In genomic region chr6:79631800-79632172, GRCh38 we compare ENCODE assay signal across 8 cellular contexts. TPM values are rescaled to one million over a fixed set of nuclear protein-coding genes. Genes with fewer than 3 reads are reported as not detected.
DNase-seq lines count a peak whose midpoint lies in the region; ATAC-seq lines count a peak whose summit lies in the region.

No MANE protein-coding gene starts in this region.

- DNase-seq in DMS 273 (lab: John Stamatoyannopoulos, UW; ENCODE audit: unreplicated experiment) (peak; percentile 48), DMS 273 treated with DMSO at 0.1 percent for 48 hours (lab: John Stamatoyannopoulos, UW) (no peak), right cardiac atrium (no peak), MV-4-11 (lab: John Stamatoyannopoulos, UW) (no peak)
- DNase-seq in activated CD4-positive, alpha-beta memory T cell treated with anti-CD3 and anti-CD28 coated beads for 36 hours = no peak
- DNase-seq in stimulated activated CD4-positive, alpha-beta T cell treated with anti-CD3 and anti-CD28 coated beads, Interleukin-15, amount 100 ng/mL, for 24 hours = no peak

- H3K27ac ChIP-seq in right cardiac atrium (ENCODE audit: low read length) (no peak overlapping the region), skin epidermis (peak overlapping the region in 10 of 21 experiments; percentile 27 to 81 (median 67))

- intact Hi-C loops in activated CD4-positive, alpha-beta memory T cell treated with anti-CD3 and anti-CD28 coated beads for 36 hours (cut with micrococcal nuclease) = no loop called here
- intact Hi-C loops in right cardiac atrium (cut with DNase I) = no loop called here

- H3K4me3 ChIP-seq in right cardiac atrium (ENCODE audit: low read length) = peak overlapping the region; percentile 83
- peak overlapping the region; percentile 46 to 76 (median 57) for H3K4me3 ChIP-seq in skin epidermis

- 28% methylated on average over 7 of the region's 7 CpGs for WGBS in right cardiac atrium

- H3K27me3 ChIP-seq in right cardiac atrium (ENCODE audit: control insufficient read depth, insufficient read depth) = no peaks in the 10 kb centered on the region

- H3K4me1 ChIP-seq in right cardiac atrium (ENCODE audit: control insufficient read depth, insufficient read depth, low read length) = no peaks in the 10 kb centered on the region

- no peak overlapping the region for H3K27ac Mint-ChIP-seq in activated CD4-positive, alpha-beta memory T cell treated with anti-CD3 and anti-CD28 coated beads for 36 hours

- peak overlapping the region; percentile 70 for H3K4me3 Mint-ChIP-seq in activated CD4-positive, alpha-beta memory T cell treated with anti-CD3 and anti-CD28 coated beads for 36 hours

- ATAC-seq in right cardiac atrium (no peak), HG03354 (IDR thresholded peaks at IDR 0.05; ENCODE audit: poor library complexity, severe bottlenecking, unreplicated experiment) (no peak)

- no peaks in the 10 kb centered on the region for H3K9me3 ChIP-seq in right cardiac atrium (ENCODE audit: control insufficient read depth, low read length)

- no peaks in the 10 kb centered on the region for H3K9me3 Mint-ChIP-seq in activated CD4-positive, alpha-beta memory T cell treated with anti-CD3 and anti-CD28 coated beads for 36 hours

- H3K27me3 Mint-ChIP-seq in activated CD4-positive, alpha-beta memory T cell treated with anti-CD3 and anti-CD28 coated beads for 36 hours = peaks cover 48% of the 10 kb centered on the region

- POLR2A ChIA-PET in activated CD4-positive, alpha-beta memory T cell treated with anti-CD3 and anti-CD28 coated beads for 36 hours (lab: Charles Lee) = no interaction called here

- no peaks in the 10 kb centered on the region for H3K36me3 Mint-ChIP-seq in activated CD4-positive, alpha-beta memory T cell treated with anti-CD3 and anti-CD28 coated beads for 36 hours

- peaks cover 10% of the 10 kb centered on the region for H3K4me1 Mint-ChIP-seq in activated CD4-positive, alpha-beta memory T cell treated with anti-CD3 and anti-CD28 coated beads for 36 hours (ENCODE audit: low read depth)

- CTCF ChIA-PET in activated CD4-positive, alpha-beta memory T cell treated with anti-CD3 and anti-CD28 coated beads for 36 hours (lab: Charles Lee) = no interaction called here

RNA-seq across cellular contexts. Expression of gene SH3BGRL2, which starts 0.7 kb away (rescaled TPM):
- under 1 TPM; 0.05 to 0.12 TPM for total RNA-seq in activated CD4-positive, alpha-beta memory T cell treated with anti-CD3 and anti-CD28 coated beads for 36 hours
- total RNA-seq in right cardiac atrium = 1 to 10 TPM; 7.1 to 8.7 (median 8.5) TPM
- 5.9 TPM for polyA plus RNA-seq in right cardiac atrium

Comparison
In these comparisons a context has a peak if more than half of its experiments do, and no peak if none do; other contexts are left out.
1. RNA of gene SH3BGRL2, which starts 0.7 kb away (total RNA-seq): 7.1 to 8.7 TPM in right cardiac atrium; 0.05 to 0.12 TPM in activated CD4-positive, alpha-beta memory T cell treated with anti-CD3 and anti-CD28 coated beads for 36 hours; every median in the first group is over 4 times any median in the second.